In genomic region chr2:74482801-74483674, GRCh38 we compare ENCODE assay signal across 1 cellular context.
TF ChIP-seq lines count a peak whose summit lies in the region.

TSS of gene CCDC142 (minus strand) at chr2:74482998. CDS start at chr2:74482837, 161 bp downstream.
TSS of gene TTC31 (plus strand) at chr2:74483081. CDS start at chr2:74483096, 15 bp downstream.

TF ChIP-seq in HepG2, 621 proteins besides CTCF, POLR2A, EP300 and RAD21 (continued from another document and continues in another):
- TF ChIP-seq ZNF251 (CRISPR knock-in tag; IDR thresholded peaks at IDR 0.05) = no peak
- no peak for TF ChIP-seq NR2F1 (CRISPR knock-in tag; IDR thresholded peaks at IDR 0.05)
- peak; percentile 68; the same call in 1 of the 2 replicates for TF ChIP-seq KLF15 (CRISPR knock-in tag; IDR thresholded peaks at IDR 0.05; ENCODE audit: borderline replicate concordance)
- peak; percentile 50; the same call in 1 of the 2 replicates for TF ChIP-seq NFYB (CRISPR knock-in tag; IDR thresholded peaks at IDR 0.05)
- TF ChIP-seq ELF3 (CRISPR knock-in tag; IDR thresholded peaks at IDR 0.05) = peak; percentile 80
- peak; percentile 39; the same call in 1 of the 2 replicates for TF ChIP-seq SRF (IDR thresholded peaks at IDR 0.05; ENCODE audit: low read depth, low read length)
- TF ChIP-seq, protein P1, sequence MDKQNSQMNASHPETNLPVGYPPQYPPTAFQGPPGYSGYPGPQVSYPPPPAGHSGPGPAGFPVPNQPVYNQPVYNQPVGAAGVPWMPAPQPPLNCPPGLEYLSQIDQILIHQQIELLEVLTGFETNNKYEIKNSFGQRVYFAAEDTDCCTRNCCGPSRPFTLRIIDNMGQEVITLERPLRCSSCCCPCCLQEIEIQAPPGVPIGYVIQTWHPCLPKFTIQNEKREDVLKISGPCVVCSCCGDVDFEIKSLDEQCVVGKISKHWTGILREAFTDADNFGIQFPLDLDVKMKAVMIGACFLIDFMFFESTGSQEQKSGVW (CRISPR knock-in tag; IDR thresholded peaks at IDR 0.05; ENCODE audit: borderline replicate concordance) = no peak
- no peak for TF ChIP-seq ETV5 (CRISPR knock-in tag; IDR thresholded peaks at IDR 0.05; ENCODE audit: borderline replicate concordance)
- no peak for TF ChIP-seq CENPX (CRISPR knock-in tag; IDR thresholded peaks at IDR 0.05)
- TF ChIP-seq ZNF121 (CRISPR knock-in tag; IDR thresholded peaks at IDR 0.05) = no peak
- TF ChIP-seq ZNF34 (CRISPR knock-in tag; IDR thresholded peaks at IDR 0.05; ENCODE audit: borderline replicate concordance) = no peak; the same call in 1 of the 2 replicates
- no peak for TF ChIP-seq TCF7L2 (IDR thresholded peaks at IDR 0.05; ENCODE audit: low read depth, low read length)
- peak; percentile 100 for TF ChIP-seq NR2C2 (CRISPR knock-in tag; IDR thresholded peaks at IDR 0.05; ENCODE audit: borderline replicate concordance)
- TF ChIP-seq SKI (IDR thresholded peaks at IDR 0.05; ENCODE audit: partially characterized antibody) = peak; percentile 18
- TF ChIP-seq ZNF747 (CRISPR knock-in tag; IDR thresholded peaks at IDR 0.05; ENCODE audit: borderline replicate concordance) = no peak; the same call in 1 of the 2 replicates
- TF ChIP-seq SOX5 (CRISPR knock-in tag; IDR thresholded peaks at IDR 0.05; ENCODE audit: borderline replicate concordance) = peak; percentile 38; the same call in 1 of the 2 replicates
- peak; percentile 82; the same call in 1 of the 2 replicates for TF ChIP-seq SSRP1 (CRISPR knock-in tag; IDR thresholded peaks at IDR 0.05)
- TF ChIP-seq KMT2A (CRISPR knock-in tag; IDR thresholded peaks at IDR 0.05) = peak; percentile 87; the same call in 1 of the 2 replicates
- TF ChIP-seq ZNF660 (CRISPR knock-in tag; IDR thresholded peaks at IDR 0.05; ENCODE audit: borderline replicate concordance, low read depth) = 0 out of 2 replicates have a peak, but pooled peaks have one; percentile 44
- TF ChIP-seq ZNF615 (CRISPR knock-in tag; IDR thresholded peaks at IDR 0.05; ENCODE audit: borderline replicate concordance) = no peak
- TF ChIP-seq MTERF4 (CRISPR knock-in tag; IDR thresholded peaks at IDR 0.05) = peak; percentile 64; the same call in 1 of the 2 replicates
- no peak for TF ChIP-seq ADNP (CRISPR knock-in tag; IDR thresholded peaks at IDR 0.05)
- TF ChIP-seq FOXP1 (IDR thresholded peaks at IDR 0.05) = no peak
- TF ChIP-seq FOXP1 (CRISPR knock-in tag; IDR thresholded peaks at IDR 0.05) = 0 out of 2 replicates have a peak, but pooled peaks have one; percentile 4
- TF ChIP-seq IKZF4 (CRISPR knock-in tag; IDR thresholded peaks at IDR 0.05; ENCODE audit: borderline replicate concordance, low read depth, not compliant biosample characterization) = peak; percentile 87
- TF ChIP-seq, protein P2, sequence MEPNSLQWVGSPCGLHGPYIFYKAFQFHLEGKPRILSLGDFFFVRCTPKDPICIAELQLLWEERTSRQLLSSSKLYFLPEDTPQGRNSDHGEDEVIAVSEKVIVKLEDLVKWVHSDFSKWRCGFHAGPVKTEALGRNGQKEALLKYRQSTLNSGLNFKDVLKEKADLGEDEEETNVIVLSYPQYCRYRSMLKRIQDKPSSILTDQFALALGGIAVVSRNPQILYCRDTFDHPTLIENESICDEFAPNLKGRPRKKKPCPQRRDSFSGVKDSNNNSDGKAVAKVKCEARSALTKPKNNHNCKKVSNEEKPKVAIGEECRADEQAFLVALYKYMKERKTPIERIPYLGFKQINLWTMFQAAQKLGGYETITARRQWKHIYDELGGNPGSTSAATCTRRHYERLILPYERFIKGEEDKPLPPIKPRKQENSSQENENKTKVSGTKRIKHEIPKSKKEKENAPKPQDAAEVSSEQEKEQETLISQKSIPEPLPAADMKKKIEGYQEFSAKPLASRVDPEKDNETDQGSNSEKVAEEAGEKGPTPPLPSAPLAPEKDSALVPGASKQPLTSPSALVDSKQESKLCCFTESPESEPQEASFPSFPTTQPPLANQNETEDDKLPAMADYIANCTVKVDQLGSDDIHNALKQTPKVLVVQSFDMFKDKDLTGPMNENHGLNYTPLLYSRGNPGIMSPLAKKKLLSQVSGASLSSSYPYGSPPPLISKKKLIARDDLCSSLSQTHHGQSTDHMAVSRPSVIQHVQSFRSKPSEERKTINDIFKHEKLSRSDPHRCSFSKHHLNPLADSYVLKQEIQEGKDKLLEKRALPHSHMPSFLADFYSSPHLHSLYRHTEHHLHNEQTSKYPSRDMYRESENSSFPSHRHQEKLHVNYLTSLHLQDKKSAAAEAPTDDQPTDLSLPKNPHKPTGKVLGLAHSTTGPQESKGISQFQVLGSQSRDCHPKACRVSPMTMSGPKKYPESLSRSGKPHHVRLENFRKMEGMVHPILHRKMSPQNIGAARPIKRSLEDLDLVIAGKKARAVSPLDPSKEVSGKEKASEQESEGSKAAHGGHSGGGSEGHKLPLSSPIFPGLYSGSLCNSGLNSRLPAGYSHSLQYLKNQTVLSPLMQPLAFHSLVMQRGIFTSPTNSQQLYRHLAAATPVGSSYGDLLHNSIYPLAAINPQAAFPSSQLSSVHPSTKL (CRISPR knock-in tag; IDR thresholded peaks at IDR 0.05) = peak; percentile 69
- TF ChIP-seq NAIF1 (CRISPR knock-in tag; IDR thresholded peaks at IDR 0.05; ENCODE audit: borderline replicate concordance) = no peak
- TF ChIP-seq KLF13 (CRISPR knock-in tag; IDR thresholded peaks at IDR 0.05) = no peak
- TF ChIP-seq, protein P3, sequence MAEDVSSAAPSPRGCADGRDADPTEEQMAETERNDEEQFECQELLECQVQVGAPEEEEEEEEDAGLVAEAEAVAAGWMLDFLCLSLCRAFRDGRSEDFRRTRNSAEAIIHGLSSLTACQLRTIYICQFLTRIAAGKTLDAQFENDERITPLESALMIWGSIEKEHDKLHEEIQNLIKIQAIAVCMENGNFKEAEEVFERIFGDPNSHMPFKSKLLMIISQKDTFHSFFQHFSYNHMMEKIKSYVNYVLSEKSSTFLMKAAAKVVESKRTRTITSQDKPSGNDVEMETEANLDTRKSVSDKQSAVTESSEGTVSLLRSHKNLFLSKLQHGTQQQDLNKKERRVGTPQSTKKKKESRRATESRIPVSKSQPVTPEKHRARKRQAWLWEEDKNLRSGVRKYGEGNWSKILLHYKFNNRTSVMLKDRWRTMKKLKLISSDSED (CRISPR knock-in tag; IDR thresholded peaks at IDR 0.05) = no peak
- 0 out of 2 replicates have a peak, but pooled peaks have one; percentile 88 for TF ChIP-seq PCBP1 (IDR thresholded peaks at IDR 0.05; ENCODE audit: borderline replicate concordance, low read depth, low read length)
- TF ChIP-seq, protein P4, sequence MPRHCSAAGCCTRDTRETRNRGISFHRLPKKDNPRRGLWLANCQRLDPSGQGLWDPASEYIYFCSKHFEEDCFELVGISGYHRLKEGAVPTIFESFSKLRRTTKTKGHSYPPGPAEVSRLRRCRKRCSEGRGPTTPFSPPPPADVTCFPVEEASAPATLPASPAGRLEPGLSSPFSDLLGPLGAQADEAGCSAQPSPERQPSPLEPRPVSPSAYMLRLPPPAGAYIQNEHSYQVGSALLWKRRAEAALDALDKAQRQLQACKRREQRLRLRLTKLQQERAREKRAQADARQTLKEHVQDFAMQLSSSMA (CRISPR knock-in tag; IDR thresholded peaks at IDR 0.05) = peak; percentile 79; the same call in 1 of the 2 replicates
- peak; percentile 18; the same call in 1 of the 2 replicates for TF ChIP-seq JUN (CRISPR knock-in tag; IDR thresholded peaks at IDR 0.05)
- peak; percentile 71 for TF ChIP-seq ZNF317 (CRISPR knock-in tag; IDR thresholded peaks at IDR 0.05)
- TF ChIP-seq MXD1 (CRISPR knock-in tag; IDR thresholded peaks at IDR 0.05) = no peak
- TF ChIP-seq HDAC2 (CRISPR knock-in tag; IDR thresholded peaks at IDR 0.05) = peak; percentile 88
- TF ChIP-seq FOXJ3 (CRISPR knock-in tag; IDR thresholded peaks at IDR 0.05; ENCODE audit: borderline replicate concordance) = peak; percentile 66; the same call in 1 of the 2 replicates
- peak; percentile 68; the same call in 1 of the 2 replicates for TF ChIP-seq SIN3A (IDR thresholded peaks at IDR 0.05; ENCODE audit: borderline replicate concordance, low read depth, low read length)
- TF ChIP-seq MED8 (CRISPR knock-in tag; IDR thresholded peaks at IDR 0.05; ENCODE audit: insufficient replicate concordance) = peak; percentile 91
- 0 out of 2 replicates have a peak, but pooled peaks have one; percentile 67 for TF ChIP-seq HNRNPL (IDR thresholded peaks at IDR 0.05; ENCODE audit: low read depth, low read length)
- TF ChIP-seq SMYD3 (CRISPR knock-in tag; IDR thresholded peaks at IDR 0.05) = peak; percentile 26
- TF ChIP-seq FOXC1 (CRISPR knock-in tag; IDR thresholded peaks at IDR 0.05; ENCODE audit: borderline replicate concordance) = peak; percentile 91
- TF ChIP-seq ZNF644 (CRISPR knock-in tag; IDR thresholded peaks at IDR 0.05; ENCODE audit: low read depth) = no peak
- no peak; the same call in 1 of the 2 replicates for TF ChIP-seq ZFP37 (CRISPR knock-in tag; IDR thresholded peaks at IDR 0.05; ENCODE audit: borderline replicate concordance)
- TF ChIP-seq NCOR1 (IDR thresholded peaks at IDR 0.05; ENCODE audit: borderline replicate concordance, low read length) = peak; percentile 55; the same call in 1 of the 2 replicates
- TF ChIP-seq PHF20 (CRISPR knock-in tag; IDR thresholded peaks at IDR 0.05) = peak; percentile 93
- TF ChIP-seq SUZ12 (IDR thresholded peaks at IDR 0.05; ENCODE audit: low read depth, low read length) = 0 out of 2 replicates have a peak, but pooled peaks have one; percentile 1
- TF ChIP-seq ZNF652 (CRISPR knock-in tag; IDR thresholded peaks at IDR 0.05; ENCODE audit: borderline replicate concordance, low read depth) = peak; percentile 38; the same call in 1 of the 2 replicates
- TF ChIP-seq KMT2B (CRISPR knock-in tag; IDR thresholded peaks at IDR 0.05) = peak; percentile 88
- TF ChIP-seq YEATS4 (CRISPR knock-in tag; IDR thresholded peaks at IDR 0.05; ENCODE audit: borderline replicate concordance) = peak; percentile 93
- TF ChIP-seq, protein P5, sequence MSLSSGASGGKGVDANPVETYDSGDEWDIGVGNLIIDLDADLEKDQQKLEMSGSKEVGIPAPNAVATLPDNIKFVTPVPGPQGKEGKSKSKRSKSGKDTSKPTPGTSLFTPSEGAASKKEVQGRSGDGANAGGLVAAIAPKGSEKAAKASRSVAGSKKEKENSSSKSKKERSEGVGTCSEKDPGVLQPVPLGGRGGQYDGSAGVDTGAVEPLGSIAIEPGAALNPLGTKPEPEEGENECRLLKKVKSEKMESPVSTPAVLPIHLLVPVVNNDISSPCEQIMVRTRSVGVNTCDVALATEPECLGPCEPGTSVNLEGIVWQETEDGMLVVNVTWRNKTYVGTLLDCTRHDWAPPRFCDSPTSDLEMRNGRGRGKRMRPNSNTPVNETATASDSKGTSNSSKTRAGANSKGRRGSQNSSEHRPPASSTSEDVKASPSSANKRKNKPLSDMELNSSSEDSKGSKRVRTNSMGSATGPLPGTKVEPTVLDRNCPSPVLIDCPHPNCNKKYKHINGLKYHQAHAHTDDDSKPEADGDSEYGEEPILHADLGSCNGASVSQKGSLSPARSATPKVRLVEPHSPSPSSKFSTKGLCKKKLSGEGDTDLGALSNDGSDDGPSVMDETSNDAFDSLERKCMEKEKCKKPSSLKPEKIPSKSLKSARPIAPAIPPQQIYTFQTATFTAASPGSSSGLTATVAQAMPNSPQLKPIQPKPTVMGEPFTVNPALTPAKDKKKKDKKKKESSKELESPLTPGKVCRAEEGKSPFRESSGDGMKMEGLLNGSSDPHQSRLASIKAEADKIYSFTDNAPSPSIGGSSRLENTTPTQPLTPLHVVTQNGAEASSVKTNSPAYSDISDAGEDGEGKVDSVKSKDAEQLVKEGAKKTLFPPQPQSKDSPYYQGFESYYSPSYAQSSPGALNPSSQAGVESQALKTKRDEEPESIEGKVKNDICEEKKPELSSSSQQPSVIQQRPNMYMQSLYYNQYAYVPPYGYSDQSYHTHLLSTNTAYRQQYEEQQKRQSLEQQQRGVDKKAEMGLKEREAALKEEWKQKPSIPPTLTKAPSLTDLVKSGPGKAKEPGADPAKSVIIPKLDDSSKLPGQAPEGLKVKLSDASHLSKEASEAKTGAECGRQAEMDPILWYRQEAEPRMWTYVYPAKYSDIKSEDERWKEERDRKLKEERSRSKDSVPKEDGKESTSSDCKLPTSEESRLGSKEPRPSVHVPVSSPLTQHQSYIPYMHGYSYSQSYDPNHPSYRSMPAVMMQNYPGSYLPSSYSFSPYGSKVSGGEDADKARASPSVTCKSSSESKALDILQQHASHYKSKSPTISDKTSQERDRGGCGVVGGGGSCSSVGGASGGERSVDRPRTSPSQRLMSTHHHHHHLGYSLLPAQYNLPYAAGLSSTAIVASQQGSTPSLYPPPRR (CRISPR knock-in tag; IDR thresholded peaks at IDR 0.05; ENCODE audit: borderline replicate concordance) = peak; percentile 72
- peak; percentile 81 for TF ChIP-seq ZNF788 (CRISPR knock-in tag; IDR thresholded peaks at IDR 0.05; ENCODE audit: borderline replicate concordance)
- TF ChIP-seq EEA1 (CRISPR knock-in tag; IDR thresholded peaks at IDR 0.05; ENCODE audit: borderline replicate concordance) = no peak
- no peak for TF ChIP-seq ZNF879 (CRISPR knock-in tag; IDR thresholded peaks at IDR 0.05)
- TF ChIP-seq, protein P6, sequence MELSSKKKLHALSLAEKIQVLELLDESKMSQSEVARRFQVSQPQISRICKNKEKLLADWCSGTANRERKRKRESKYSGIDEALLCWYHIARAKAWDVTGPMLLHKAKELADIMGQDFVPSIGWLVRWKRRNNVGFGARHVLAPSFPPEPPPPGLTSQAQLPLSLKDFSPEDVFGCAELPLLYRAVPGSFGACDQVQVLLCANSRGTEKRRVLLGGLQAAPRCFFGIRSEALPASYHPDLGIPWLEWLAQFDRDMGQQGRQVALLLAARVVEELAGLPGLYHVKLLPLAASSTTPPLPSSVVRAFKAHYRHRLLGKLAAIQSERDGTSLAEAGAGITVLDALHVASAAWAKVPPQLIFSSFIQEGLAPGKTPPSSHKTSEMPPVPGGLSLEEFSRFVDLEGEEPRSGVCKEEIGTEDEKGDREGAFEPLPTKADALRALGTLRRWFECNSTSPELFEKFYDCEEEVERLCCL (CRISPR knock-in tag; IDR thresholded peaks at IDR 0.05; ENCODE audit: borderline replicate concordance) = no peak
- peak; percentile 79; the same call in 1 of the 2 replicates for TF ChIP-seq MIER3 (CRISPR knock-in tag; IDR thresholded peaks at IDR 0.05; ENCODE audit: borderline replicate concordance)
- TF ChIP-seq ZNF567 (CRISPR knock-in tag; IDR thresholded peaks at IDR 0.05; ENCODE audit: borderline replicate concordance) = peak; percentile 96; the same call in 1 of the 2 replicates
- 0 out of 2 replicates have a peak, but pooled peaks have one; percentile 38 for TF ChIP-seq ZNF224 (CRISPR knock-in tag; IDR thresholded peaks at IDR 0.05)
- TF ChIP-seq EED (CRISPR knock-in tag; IDR thresholded peaks at IDR 0.05) = no peak; the same call in 1 of the 2 replicates
- TF ChIP-seq ISX (CRISPR knock-in tag; conservative IDR thresholded peaks at IDR 0.05) = no peak
- TF ChIP-seq ZNF263 (CRISPR knock-in tag; IDR thresholded peaks at IDR 0.05) = peak; percentile 95
